Comparison of ENCODE assay signal across 24 cellular contexts in the genomic region with DNA sequence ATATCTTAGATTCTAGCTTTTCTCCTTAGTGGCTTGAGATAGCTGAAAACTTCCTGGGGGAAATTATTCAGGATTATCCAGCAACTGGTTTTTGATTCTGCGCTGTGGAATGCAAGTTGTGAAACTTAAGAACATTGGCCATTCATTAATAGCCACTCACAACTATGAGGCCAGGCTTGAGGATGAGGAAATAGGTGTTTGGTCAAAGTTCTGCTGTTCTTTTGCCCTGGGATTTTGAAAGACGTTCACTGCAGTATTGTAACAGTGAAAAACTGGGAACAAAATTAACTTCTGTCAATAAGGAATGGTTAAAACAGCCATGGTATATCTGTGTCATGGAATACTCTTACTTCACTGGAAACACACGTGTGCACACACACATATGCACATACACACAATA. TPM values are rescaled to one million over a fixed set of nuclear protein-coding genes. Genes with fewer than 3 reads are reported as not detected.
DNase-seq lines count a peak whose midpoint lies in the region; ATAC-seq, FAIRE-seq and TF ChIP-seq lines count a peak whose summit lies in the region.
"Had no signal": no experiment of that assay in that cellular context is flagged by ENCODE, and none has a peak within 500 bp of the region (broad histone marks: within the 10 kb centered on the region; RNA-seq: fewer than 3 reads in every experiment).

No MANE protein-coding gene starts in this region.

- H3K4me3 Mint-ChIP-seq in CD8-positive, alpha-beta T cell, result no peak overlapping the region
- H3K4me3 Mint-ChIP-seq: activated naive CD4-positive, alpha-beta T cell treated with anti-CD3 and anti-CD28 coated beads for 36 hours; CD4-positive, alpha-beta T cell; T-helper 17 cell had no signal

- POLR2A ChIA-PET in CD8-positive, alpha-beta T cell (lab: Charles Lee), result no interaction called here

- H3K4me3 ChIP-seq in epithelial cell of proximal tubule (ENCODE audit: low read depth, low read length) (no peak overlapping the region), small intestine (ENCODE audit: low read depth in 1 of 2, low read length in 2 of 2) (no peak overlapping the region)
- H3K4me3 ChIP-seq in CD8-positive, alpha-beta T cell (ENCODE audit: low read depth, low read length), result no peak overlapping the region
- H3K4me3 ChIP-seq: upper lobe of left lung had no signal

- DNase-seq in LHCN-M2 (ENCODE audit: low read depth), result peak; percentile 6
- peak; percentile 86 for DNase-seq in epithelial cell of proximal tubule (ENCODE audit: low read depth)
- peak; percentile 29 for DNase-seq in left kidney (ENCODE audit: low read depth, low spot score)
- DNase-seq in small intestine, result peak; percentile 56
- DNase-seq in AML-193 (lab: John Stamatoyannopoulos, UW), result no peak
- no peak for DNase-seq in cerebellar cortex (ENCODE audit: low spot score)
- no peak for DNase-seq in CD8-positive, alpha-beta T cell
- DNase-seq: activated naive CD4-positive, alpha-beta T cell treated with anti-CD3 and anti-CD28 coated beads for 36 hours; caudate nucleus; CD4-positive, alpha-beta T cell; DMS53; foreskin keratinocyte; GF-D8; NCI-H1092; NCI-H1930; NCI-H69; SK-N-SH; T-helper 17 cell; upper lobe of left lung had no signal

- CTCF ChIA-PET in CD8-positive, alpha-beta T cell (lab: Charles Lee), result no interaction called here

- intact Hi-C loops in CD8-positive, alpha-beta T cell (cut with DNase I, micrococcal nuclease), result no loop called here

- no peaks in the 10 kb centered on the region for H3K4me1 Mint-ChIP-seq in CD8-positive, alpha-beta T cell (ENCODE audit: low read depth)

- no peaks in the 10 kb centered on the region for H3K4me1 ChIP-seq in small intestine (ENCODE audit: control insufficient read depth in 2 of 2, insufficient read depth in 1 of 2, low read depth in 1 of 2, low read length in 1 of 2)
- no peaks in the 10 kb centered on the region for H3K4me1 ChIP-seq in CD8-positive, alpha-beta T cell (ENCODE audit: insufficient read depth, low read length)

- H3K9me3 ChIP-seq in small intestine (ENCODE audit: control insufficient read depth, low read depth), result no peaks in the 10 kb centered on the region
- no peaks in the 10 kb centered on the region for H3K9me3 ChIP-seq in CD8-positive, alpha-beta T cell (ENCODE audit: low read length)
- H3K9me3 ChIP-seq: SK-N-SH, upper lobe of left lung had no signal

- H3K9me3 Mint-ChIP-seq in CD8-positive, alpha-beta T cell, result no peaks in the 10 kb centered on the region
- H3K9me3 Mint-ChIP-seq: activated naive CD4-positive, alpha-beta T cell treated with anti-CD3 and anti-CD28 coated beads for 36 hours; CD4-positive, alpha-beta T cell had no signal

- no peak for TF ChIP-seq CTCF in epithelial cell of proximal tubule (conservative IDR thresholded peaks at IDR 0.05; ENCODE audit: low read depth, low read length)
- TF ChIP-seq CTCF in CD8-positive, alpha-beta T cell (IDR thresholded peaks at IDR 0.05), result no peak

- H3K27me3 Mint-ChIP-seq in CD8-positive, alpha-beta T cell (ENCODE audit: low read depth), result peaks cover 19% of the 10 kb centered on the region

- no peak overlapping the region for H3K27ac Mint-ChIP-seq in CD8-positive, alpha-beta T cell
- H3K27ac Mint-ChIP-seq: activated naive CD4-positive, alpha-beta T cell treated with anti-CD3 and anti-CD28 coated beads for 36 hours; CD4-positive, alpha-beta T cell; progenitor cell of endocrine pancreas; T-helper 17 cell had no signal

- 24 to 56% (median 34%) methylated on average over 3 of the region's 3 CpGs for WGBS in small intestine, 3 donors

- no peaks in the 10 kb centered on the region for H3K27me3 ChIP-seq in small intestine (ENCODE audit: control insufficient read depth in 2 of 2, insufficient read depth in 2 of 2, low read length in 2 of 2)
- H3K27me3 ChIP-seq in CD8-positive, alpha-beta T cell (ENCODE audit: insufficient read depth, low read length), result no peaks in the 10 kb centered on the region
- H3K27me3 ChIP-seq: upper lobe of left lung had no signal

- no peaks in the 10 kb centered on the region for H3K36me3 Mint-ChIP-seq in CD8-positive, alpha-beta T cell

- no peak overlapping the region for H3K27ac ChIP-seq in small intestine (ENCODE audit: low read depth in 1 of 2, low read length in 1 of 2)
- no peak overlapping the region for H3K27ac ChIP-seq in CD8-positive, alpha-beta T cell (ENCODE audit: low read depth, low read length)
- H3K27ac ChIP-seq: foreskin keratinocyte, upper lobe of left lung had no signal

- FAIRE-seq in small intestine (lab: Jason Lieb, UNC), result no peak
- FAIRE-seq: H1, islet of Langerhans had no signal

- no peaks in the 10 kb centered on the region for H3K36me3 ChIP-seq in small intestine (ENCODE audit: control insufficient read depth in 2 of 2, insufficient read depth in 2 of 2, low read length in 2 of 2)
- H3K36me3 ChIP-seq in CD8-positive, alpha-beta T cell (ENCODE audit: insufficient read depth, low read length), result no peaks in the 10 kb centered on the region
- H3K36me3 ChIP-seq: upper lobe of left lung had no signal

- ATAC-seq in GM19351 (IDR thresholded peaks at IDR 0.05; ENCODE audit: unreplicated experiment), result no peak
- no peak for ATAC-seq in CD8-positive, alpha-beta T cell
- ATAC-seq: foreskin keratinocyte, T-helper 17 cell had no signal

RNA-seq across cellular contexts. Expression of gene CTXND1, which starts 44.1 kb away (rescaled TPM):
- total RNA-seq in LHCN-M2 (2014; rRNA removed), result not detected in 2 replicates
- not detected for polyA plus RNA-seq in LHCN-M2 (2012)
- not detected in 2 replicates for total RNA-seq in epithelial cell of proximal tubule
- polyA plus RNA-seq in small intestine, result 1 to 10 TPM in 1 of 3 donors, under 1 TPM in 2; under 0.01 to 1.1 (median 0.15) TPM
- not detected for total RNA-seq in CD8-positive, alpha-beta T cell
- total RNA-seq: activated naive CD4-positive, alpha-beta T cell treated with anti-CD3 and anti-CD28 coated beads for 36 hours; CD4-positive, alpha-beta T cell; dermis microvascular lymphatic vessel endothelial cell; foreskin keratinocyte; H1; T-helper 17 cell had no signal
- polyA plus RNA-seq: foreskin keratinocyte, SK-N-SH had no signal

RNA-seq across cellular contexts. Expression of gene FAH, which starts 55.1 kb away (rescaled TPM):
- total RNA-seq in LHCN-M2 (2014; rRNA removed), result 29.7 and 30.1 TPM in 2 replicates
- 54.3 TPM for polyA plus RNA-seq in LHCN-M2 (2012)
- 20.4 and 41.4 TPM in 2 replicates for total RNA-seq in epithelial cell of proximal tubule
- polyA plus RNA-seq in small intestine, result 10 to 100 TPM; 26.3 to 54.9 (median 42.5) TPM
- 1 to 10 TPM; 1.9 to 2.2 TPM for total RNA-seq in CD8-positive, alpha-beta T cell

Comparison
In these comparisons a context has a peak if more than half of its experiments do, and no peak if none do; other contexts are left out.
1. DNase-seq: peak in LHCN-M2 (single experiment), epithelial cell of proximal tubule (single experiment), left kidney (single experiment) and small intestine (single experiment); none in AML-193 (0 of 2), cerebellar cortex (single experiment) and CD8-positive, alpha-beta T cell (0 of 7).